In the genomic region with DNA sequence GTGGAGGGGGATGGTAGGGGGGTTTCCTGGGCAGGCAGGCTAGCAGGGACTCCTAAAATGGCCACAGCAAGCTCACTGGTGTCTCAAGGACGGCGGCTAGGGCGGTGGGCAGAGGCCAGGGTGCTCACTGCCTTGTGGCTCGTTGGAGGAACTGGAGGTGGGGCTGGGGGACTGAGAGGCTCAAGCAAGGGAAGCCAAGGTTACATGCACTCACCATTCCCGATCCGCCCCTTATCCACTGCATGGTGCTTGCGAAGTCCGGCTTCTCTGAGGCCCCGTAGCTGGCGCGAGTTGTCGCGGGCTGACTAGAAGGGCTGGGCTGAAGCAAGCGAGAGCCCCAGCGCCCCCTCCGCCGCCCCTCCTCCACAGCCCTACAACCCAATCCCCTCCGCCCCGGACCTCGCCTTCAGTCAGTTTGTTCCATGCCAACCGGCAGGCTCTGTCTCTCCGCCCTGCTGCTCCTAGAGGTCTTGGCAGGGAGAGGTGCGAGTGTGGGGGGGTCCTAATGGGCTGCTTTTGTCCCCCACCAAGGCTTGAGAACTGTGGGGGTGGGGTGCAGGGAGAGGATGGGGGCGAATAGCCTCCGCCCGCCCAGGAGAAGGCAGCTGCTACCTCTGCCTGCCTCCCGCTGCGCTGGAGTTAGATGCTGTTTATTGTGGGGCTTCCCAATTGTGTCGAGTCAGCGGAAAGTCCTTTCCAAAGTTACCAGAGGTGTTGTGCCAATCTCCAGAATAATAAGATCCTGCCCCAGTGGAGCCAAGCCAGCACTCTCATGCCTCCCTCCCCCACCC, we compare ENCODE assay signal across 8 cellular contexts. TPM values are rescaled to one million over a fixed set of nuclear protein-coding genes. Genes with fewer than 3 reads are reported as not detected.
DNase-seq lines count a peak whose midpoint lies in the region; ATAC-seq lines count a peak whose summit lies in the region.

Gene ARHGEF9, minus strand, starts transcription at position 313 of the 791 bp plus-strand sequence. Its CDS starts 69 bp downstream, at position 244.

- no peaks in the 10 kb centered on the region for H3K4me1 Mint-ChIP-seq in central memory CD8-positive, alpha-beta T cell
- H3K4me1 Mint-ChIP-seq in stimulated activated effector memory CD8-positive, alpha-beta T cell treated with anti-CD3 and anti-CD28 coated beads, Interleukin-12 subunit alpha, Interleukin-12 subunit beta, amount 100 ng/mL, for 72 hours = no peaks in the 10 kb centered on the region

- H3K27me3 Mint-ChIP-seq in central memory CD8-positive, alpha-beta T cell = no peaks in the 10 kb centered on the region

- DNase-seq in EH (ENCODE audit: low read depth) (peak; percentile 12), NCI-H1105 (lab: John Stamatoyannopoulos, UW) (peak; percentile 40), NCI-H345 (lab: John Stamatoyannopoulos, UW) (no peak), A172 (ENCODE audit: low spot score) (no peak)
- no peak for DNase-seq in central memory CD8-positive, alpha-beta T cell (ENCODE audit: low spot score in 2 of 2)
- DNase-seq in stimulated activated effector memory CD8-positive, alpha-beta T cell treated with anti-CD3 and anti-CD28 coated beads, Interleukin-12 subunit alpha, Interleukin-12 subunit beta, amount 100 ng/mL, for 72 hours (ENCODE audit: low spot score in 2 of 2) = no peak

- H3K9me3 Mint-ChIP-seq in central memory CD8-positive, alpha-beta T cell = no peaks in the 10 kb centered on the region
- H3K9me3 Mint-ChIP-seq in stimulated activated effector memory CD8-positive, alpha-beta T cell treated with anti-CD3 and anti-CD28 coated beads, Interleukin-12 subunit alpha, Interleukin-12 subunit beta, amount 100 ng/mL, for 72 hours = no peaks in the 10 kb centered on the region

- ATAC-seq in central memory CD8-positive, alpha-beta T cell (replicated peaks; ENCODE audit: extremely low read depth, poor library complexity, severe bottlenecking) = no peak
- ATAC-seq in stimulated activated effector memory CD8-positive, alpha-beta T cell treated with anti-CD3 and anti-CD28 coated beads, Interleukin-12 subunit alpha, Interleukin-12 subunit beta, amount 100 ng/mL, for 72 hours = no peak
- no peak for ATAC-seq in HG02870 (IDR thresholded peaks at IDR 0.05; ENCODE audit: unreplicated experiment)

- H3K4me3 Mint-ChIP-seq in central memory CD8-positive, alpha-beta T cell = peak within 1 kb of the TSS; percentile 49
- peak within 1 kb of the TSS; percentile 44 for H3K4me3 Mint-ChIP-seq in stimulated activated effector memory CD8-positive, alpha-beta T cell treated with anti-CD3 and anti-CD28 coated beads, Interleukin-12 subunit alpha, Interleukin-12 subunit beta, amount 100 ng/mL, for 72 hours

- no peaks in the 10 kb centered on the region for H3K27me3 ChIP-seq in layer of hippocampus (ENCODE audit: control insufficient read depth, insufficient read depth, low read length)

- no peaks in the 10 kb centered on the region for H3K36me3 Mint-ChIP-seq in central memory CD8-positive, alpha-beta T cell (ENCODE audit: insufficient read depth)
- no peaks in the 10 kb centered on the region for H3K36me3 Mint-ChIP-seq in stimulated activated effector memory CD8-positive, alpha-beta T cell treated with anti-CD3 and anti-CD28 coated beads, Interleukin-12 subunit alpha, Interleukin-12 subunit beta, amount 100 ng/mL, for 72 hours

- H3K27ac ChIP-seq in layer of hippocampus (ENCODE audit: low read depth, low read length) = peak within 1 kb of the TSS; percentile 44

- H3K27ac Mint-ChIP-seq in central memory CD8-positive, alpha-beta T cell (ENCODE audit: low read depth) = no peak within 1 kb of the TSS
- H3K27ac Mint-ChIP-seq in stimulated activated effector memory CD8-positive, alpha-beta T cell treated with anti-CD3 and anti-CD28 coated beads, Interleukin-12 subunit alpha, Interleukin-12 subunit beta, amount 100 ng/mL, for 72 hours = no peak within 1 kb of the TSS

RNA-seq across cellular contexts. Expression of gene ARHGEF9, which starts in this region (rescaled TPM):
- 7.5 and 8.0 TPM in 2 replicates for total RNA-seq in A172 (2014; rRNA removed; shearing (Covaris generic))

Comparison
In these comparisons a context has a peak if more than half of its experiments do, and no peak if none do; other contexts are left out.
1. DNase-seq: peak in EH (single experiment) and NCI-H1105 (single experiment); none in central memory CD8-positive, alpha-beta T cell (0 of 2), stimulated activated effector memory CD8-positive, alpha-beta T cell treated with anti-CD3 and anti-CD28 coated beads, Interleukin-12 subunit alpha, Interleukin-12 subunit beta, amount 100 ng/mL, for 72 hours (0 of 2), NCI-H345 (single experiment) and A172 (single experiment).